In genomic region chr1:121459235-121459634, GRCh38 we compare ENCODE assay signal across 20 cellular contexts.
"Had no signal": no experiment of that assay in that cellular context is flagged by ENCODE, and none has a peak within 500 bp of the region (broad histone marks: within the 10 kb centered on the region; RNA-seq: fewer than 3 reads in every experiment).

No MANE protein-coding gene starts in this region.

- H3K27ac ChIP-seq: SK-N-MC, VCaP had no signal

- H3K36me3 Mint-ChIP-seq: activated naive CD4-positive, alpha-beta T cell treated with anti-CD3 and anti-CD28 coated beads, Interleukin-2, amount 50 U/mL, for 72 hours had no signal

- H3K36me3 ChIP-seq: MG63 had no signal

- H3K27me3 ChIP-seq: MG63 had no signal

- H3K9me3 ChIP-seq: MG63 had no signal

- ATAC-seq: Panc1, Right ventricle myocardium inferior had no signal

- H3K4me3 ChIP-seq: MG63, SK-N-MC had no signal

- H3K27me3 Mint-ChIP-seq: activated CD8-positive, alpha-beta T cell treated with anti-CD3 and anti-CD28 coated beads for 36 hours had no signal

- H3K9me3 Mint-ChIP-seq: activated CD8-positive, alpha-beta T cell treated with anti-CD3 and anti-CD28 coated beads for 36 hours; activated T-helper 1 cell treated with anti-CD3 and anti-CD28 coated beads, Interleukin-12 subunit alpha, Interleukin-12 subunit beta, Interleukin-2, Interleukin-4 antibody, amounts not matched to agents 30 ng/mL and 10 ng/mL and 1 ng/mL, durations not matched to agents 14 hours and 24 hours and 36 hours had no signal

- DNase-seq: activated CD4-positive, CD25-positive, alpha-beta regulatory T cell; activated CD8-positive, alpha-beta memory T cell treated with anti-CD3 and anti-CD28 coated beads, Interleukin-2, amount 50 U/mL, for 48 hours; activated CD8-positive, alpha-beta T cell treated with anti-CD3 and anti-CD28 coated beads for 36 hours; activated effector memory CD4-positive, alpha-beta T cell treated with Interleukin-2 at 50 U/mL for 16 hours; activated naive CD4-positive, alpha-beta T cell treated with Interleukin-2 at 50 U/mL for 16 hours; activated T-cell treated with anti-CD3 and anti-CD28 coated beads, Interleukin-2, amount 50 U/mL, for 1 hour; cerebellar nuclear complex; MG63; NCI-H1092 treated with DMSO at 0.1 percent for 48 hours; NCI-H1417 treated with DMSO at 0.1 percent for 48 hours; NCI-H187; NCI-H2081; NCI-H510A treated with DMSO at 0.1 percent for 48 hours; NCI-H69 had no signal

- H3K27ac Mint-ChIP-seq: activated naive CD4-positive, alpha-beta T cell treated with anti-CD3 and anti-CD28 coated beads, Interleukin-2, amount 50 U/mL, for 72 hours had no signal
